In the genomic region with DNA sequence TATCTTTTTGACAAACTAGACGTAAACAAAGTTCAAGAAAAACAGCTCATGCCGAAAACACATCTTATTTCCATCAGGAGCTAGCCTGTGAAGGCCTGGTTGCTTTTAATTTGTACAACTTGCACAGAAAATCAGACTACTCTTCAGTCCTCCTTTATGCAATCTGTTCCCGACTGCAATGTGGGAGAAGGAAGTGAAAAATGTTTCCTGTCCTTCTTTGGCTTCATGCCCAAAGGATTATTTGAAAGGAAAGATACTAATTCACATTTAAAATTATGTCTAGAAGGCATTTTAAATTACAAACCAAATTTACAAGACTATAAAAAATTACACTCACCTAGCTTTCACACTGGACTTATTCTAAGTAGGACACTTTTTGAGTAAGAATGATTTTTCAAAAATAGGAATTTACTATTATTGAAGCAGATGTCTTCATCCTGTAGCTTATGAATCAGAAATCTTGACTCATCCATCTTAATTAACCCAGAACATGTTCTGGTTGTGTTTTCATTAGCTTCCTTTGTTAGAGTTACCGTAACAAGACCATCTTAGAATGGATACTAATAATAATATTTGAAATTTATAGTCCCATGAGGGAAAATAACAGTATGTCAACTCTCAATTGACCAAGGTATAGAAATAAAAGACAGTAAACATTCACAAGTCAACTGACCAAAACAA, we compare ENCODE assay signal across 19 cellular contexts.
A peak's percentile ranks its signal among the peaks of the same experiment; 100 is the strongest.
DNase-seq lines count a peak whose midpoint lies in the region; ATAC-seq, FAIRE-seq and TF ChIP-seq lines count a peak whose summit lies in the region.
"Had no signal": no experiment of that assay in that cellular context is flagged by ENCODE, and none has a peak within 500 bp of the region (broad histone marks: within the 10 kb centered on the region; RNA-seq: fewer than 3 reads in every experiment).

No MANE protein-coding gene starts in this region.

- H3K27ac ChIP-seq in breast epithelium: no peak overlapping the region
- H3K27ac ChIP-seq: KMS-11, neutrophil had no signal

- H3K36me3 ChIP-seq in breast epithelium (no peaks in the 10 kb centered on the region), bronchial epithelial cell (ENCODE audit: control insufficient read depth, insufficient read depth, low read length) (no peaks in the 10 kb centered on the region)
- H3K36me3 ChIP-seq: neutrophil had no signal

- peaks cover 10% of the 10 kb centered on the region for H3K36me3 Mint-ChIP-seq in MCF 10A (ENCODE audit: insufficient read depth, unreplicated experiment)

- POLR2A ChIA-PET in MCF 10A (lab: Yijun Ruan, JAX): interaction anchor here (0.8 to 2.1 kb wide), 4 partner anchors 9 to 25 kb away, joined by 4 to 8 read pairs (median 6); no protein-coding TSS in a partner anchor

- H3K4me3 ChIP-seq in breast epithelium: no peak overlapping the region
- no peak overlapping the region for H3K4me3 ChIP-seq in bronchial epithelial cell (ENCODE audit: low read depth, low read length)
- H3K4me3 ChIP-seq: skin epidermis had no signal

- no peak overlapping the region for H3K4me3 Mint-ChIP-seq in MCF 10A (ENCODE audit: unreplicated experiment)
- H3K4me3 Mint-ChIP-seq: memory B cell had no signal

- no peak for TF ChIP-seq POLR2A in breast epithelium (IDR thresholded peaks at IDR 0.05)

- H3K4me1 ChIP-seq in breast epithelium: no peaks in the 10 kb centered on the region

- no peaks in the 10 kb centered on the region for H3K27me3 Mint-ChIP-seq in MCF 10A (ENCODE audit: insufficient read depth, unreplicated experiment)
- H3K27me3 Mint-ChIP-seq: memory B cell had no signal

- no TSS peak for BruUV-seq in MCF 10A (replicated peaks; lab: Mats Ljungman, UMichigan)

- H3K9me3 Mint-ChIP-seq in MCF 10A (ENCODE audit: unreplicated experiment): peaks cover 4% of the 10 kb centered on the region

- no peaks in the 10 kb centered on the region for H3K4me1 Mint-ChIP-seq in MCF 10A (ENCODE audit: insufficient read depth, unreplicated experiment)
- H3K4me1 Mint-ChIP-seq: memory B cell had no signal

- FAIRE-seq in bronchial epithelial cell (lab: Jason Lieb, UNC): no peak
- FAIRE-seq: GM18507 had no signal

- no peak for ATAC-seq in GM18520 (IDR thresholded peaks at IDR 0.05; ENCODE audit: unreplicated experiment)
- no peak for ATAC-seq in Right ventricle myocardium inferior

- DNase-seq in MCF 10A (ENCODE audit: unreplicated experiment) (peak; percentile 61), breast epithelium (ENCODE audit: low spot score in 2 of 2) (no peak), bronchial epithelial cell (ENCODE audit: low read depth) (peak; percentile 72), inferior parietal cortex (ENCODE audit: extremely low spot score) (peak; percentile 44), superior temporal gyrus (ENCODE audit: extremely low spot score) (peak; percentile 60), pons (ENCODE audit: low spot score) (no peak), Right ventricle myocardium inferior (ENCODE audit: missing footprints) (no peak)
- DNase-seq: activated CD4-positive, alpha-beta T cell treated with anti-CD3 and anti-CD28 coated beads for 4 hours; erythroblast; GOT3; NCI-H1436 treated with DMSO at 0.1 percent for 48 hours; NCI-H748 treated with DMSO at 0.1 percent for 48 hours; stimulated activated naive CD4-positive, alpha-beta T cell had no signal

- no peak for TF ChIP-seq CTCF in MCF 10A (IDR thresholded peaks at IDR 0.05; ENCODE audit: unreplicated experiment)
- no peak for TF ChIP-seq CTCF in breast epithelium (IDR thresholded peaks at IDR 0.05)
- TF ChIP-seq CTCF in bronchial epithelial cell (IDR thresholded peaks at IDR 0.05; ENCODE audit: insufficient read depth, low read length, severe bottlenecking): no peak

- no peaks in the 10 kb centered on the region for H3K9me3 ChIP-seq in breast epithelium
- H3K9me3 ChIP-seq: neutrophil had no signal

- peak overlapping the region; percentile 42 for H3K27ac Mint-ChIP-seq in MCF 10A (ENCODE audit: low read depth, unreplicated experiment)
- H3K27ac Mint-ChIP-seq: memory B cell had no signal

- intact Hi-C loops in MCF 10A (cut with micrococcal nuclease): no loop called here
- intact Hi-C loops in breast epithelium (cut with DNase I; ENCODE audit: low total_unique reads): no loop called here
- intact Hi-C loops in Right ventricle myocardium inferior (cut with DNase I): no loop called here

- CTCF ChIA-PET in MCF 10A (lab: Yijun Ruan, JAX): interaction anchor here (0.6 kb wide), 1 partner anchor 28 kb away, joined by 3 read pairs; no protein-coding TSS in a partner anchor

- H3K27me3 ChIP-seq in breast epithelium (no peaks in the 10 kb centered on the region), bronchial epithelial cell (ENCODE audit: control insufficient read depth, insufficient read depth, low read length) (no peaks in the 10 kb centered on the region)
- H3K27me3 ChIP-seq: neutrophil had no signal

Comparison
In these comparisons a context has a peak if more than half of its experiments do, and no peak if none do; other contexts are left out.
1. DNase-seq: peak in MCF 10A (single experiment), bronchial epithelial cell (single experiment), inferior parietal cortex (single experiment) and superior temporal gyrus (single experiment); none in breast epithelium (0 of 2), pons (single experiment) and Right ventricle myocardium inferior (single experiment).